Comparison of ENCODE assay signal across 9 cellular contexts in the genomic region with DNA sequence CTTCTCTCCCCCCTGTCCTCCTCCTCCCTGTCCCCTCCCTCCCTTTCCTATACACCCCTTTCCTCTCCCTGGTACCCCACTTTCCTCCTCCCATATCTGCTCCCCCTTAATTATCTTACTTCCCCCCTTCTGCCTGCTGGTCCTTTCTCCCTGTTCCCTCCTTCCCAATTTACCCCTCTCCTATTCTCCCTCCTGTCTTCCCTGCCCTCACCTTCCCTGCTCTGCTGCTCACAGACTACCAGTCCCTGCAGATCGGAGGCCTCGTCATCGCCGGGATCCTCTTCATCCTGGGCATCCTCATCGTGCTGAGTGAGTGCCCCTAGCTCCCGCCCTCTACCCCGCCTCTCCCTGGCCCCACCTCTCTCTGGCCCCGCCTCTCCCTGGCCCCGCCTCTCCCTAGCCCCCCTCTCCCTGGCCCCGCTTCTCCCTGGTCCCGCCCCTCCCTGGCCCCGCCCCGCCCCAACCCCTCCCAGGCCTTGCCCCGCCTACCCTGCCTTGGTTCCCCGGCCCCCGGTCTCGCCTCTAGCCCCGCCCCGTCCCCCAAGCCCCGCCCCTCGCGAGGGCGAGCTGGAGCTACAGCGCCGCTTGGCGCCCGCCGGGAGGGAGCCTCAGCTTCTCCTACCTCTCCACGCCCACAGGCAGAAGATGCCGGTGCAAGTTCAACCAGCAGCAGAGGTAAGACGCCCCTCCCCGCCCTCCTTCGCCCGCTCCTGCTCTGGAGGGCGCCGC.
DNase-seq lines count a peak whose midpoint lies in the region; ATAC-seq, FAIRE-seq and TF ChIP-seq lines count a peak whose summit lies in the region.
"Had no signal": no experiment of that assay in that cellular context is flagged by ENCODE, and none has a peak within 500 bp of the region (broad histone marks: within the 10 kb centered on the region; RNA-seq: fewer than 3 reads in every experiment).

No MANE protein-coding gene starts in this region.

- ATAC-seq in GM18870 (IDR thresholded peaks at IDR 0.05; ENCODE audit: unreplicated experiment) = no peak

- peak; percentile 45 for TF ChIP-seq CTCF in D721Med (IDR thresholded peaks at IDR 0.05; ENCODE audit: insufficient read depth, missing control alignments)

- DNase-seq in D721Med (ENCODE audit: insufficient read length, low spot score) (peak; percentile 96), HCEC 1CT (peak; percentile 86), NCI-H2171 treated with DMSO at 0.1 percent for 48 hours (lab: John Stamatoyannopoulos, UW) (peak; percentile 90), caudate nucleus (lab: John Stamatoyannopoulos, UW) (peak in 59 of 61 donors; percentile 60 to 100 (median 93)), islet precursor cell (peak; percentile 98)
- DNase-seq in activated CD4-positive, CD25-positive, alpha-beta regulatory T cell treated with anti-CD3 and anti-CD28 coated beads, Interleukin-2, amount 50 U/mL, for 72 hours = peak; percentile 92
- peak; percentile 99 for DNase-seq in stimulated activated CD4-positive, alpha-beta T cell treated with anti-CD3 and anti-CD28 coated beads, Interleukin-12 subunit alpha, Interleukin-12 subunit beta, amount 100 ng/mL, for 4 hours

- peak overlapping the region; percentile 85 for H3K27ac ChIP-seq in caudate nucleus (ENCODE audit: low read depth, low read length)

- FAIRE-seq in D721Med (lab: Jason Lieb, UNC) = no peak
- FAIRE-seq: colon had no signal
